1 cellular context compared by ENCODE assay signal in the genomic region with DNA sequence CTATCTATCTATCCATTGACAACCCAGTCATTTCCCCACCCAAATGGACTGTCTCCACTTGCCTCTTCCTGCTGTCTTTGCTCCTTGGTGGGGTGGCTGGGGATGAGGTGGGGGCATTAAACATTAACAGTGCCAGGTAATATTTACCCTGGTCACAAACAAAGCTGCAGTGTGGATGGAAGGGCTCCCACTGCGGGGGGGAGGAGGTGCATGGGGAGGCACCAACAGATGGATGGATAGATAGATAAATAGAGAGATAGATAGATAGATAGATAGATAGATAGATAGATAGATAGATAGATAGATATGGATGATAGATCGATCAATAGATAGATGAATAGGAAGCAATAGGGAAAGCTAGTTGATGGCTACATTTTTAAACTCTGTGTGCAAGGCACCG.
TF ChIP-seq lines count a peak whose summit lies in the region.

No MANE protein-coding gene starts in this region.

TF ChIP-seq in HepG2, 621 proteins besides CTCF, POLR2A, EP300 and RAD21:
- TF ChIP-seq FOXJ3 (CRISPR knock-in tag; IDR thresholded peaks at IDR 0.05; ENCODE audit: borderline replicate concordance) (no peak), ZNF431 (CRISPR knock-in tag; IDR thresholded peaks at IDR 0.05; ENCODE audit: borderline replicate concordance, low read depth) (no peak), HNRNPK (IDR thresholded peaks at IDR 0.05; ENCODE audit: low read depth, low read length, poor library complexity, severe bottlenecking) (no peak), SP140L (CRISPR knock-in tag; IDR thresholded peaks at IDR 0.05; ENCODE audit: borderline replicate concordance) (no peak), ZNF878 (CRISPR knock-in tag; IDR thresholded peaks at IDR 0.05) (no peak), U2AF2 (IDR thresholded peaks at IDR 0.05; ENCODE audit: low read depth, low read length) (no peak), ZBTB3 (CRISPR knock-in tag; IDR thresholded peaks at IDR 0.05; ENCODE audit: borderline replicate concordance, low read depth) (no peak), IRX3 (CRISPR knock-in tag; IDR thresholded peaks at IDR 0.05; ENCODE audit: borderline replicate concordance, low read depth) (no peak)
- TF ChIP-seq, protein P1, sequence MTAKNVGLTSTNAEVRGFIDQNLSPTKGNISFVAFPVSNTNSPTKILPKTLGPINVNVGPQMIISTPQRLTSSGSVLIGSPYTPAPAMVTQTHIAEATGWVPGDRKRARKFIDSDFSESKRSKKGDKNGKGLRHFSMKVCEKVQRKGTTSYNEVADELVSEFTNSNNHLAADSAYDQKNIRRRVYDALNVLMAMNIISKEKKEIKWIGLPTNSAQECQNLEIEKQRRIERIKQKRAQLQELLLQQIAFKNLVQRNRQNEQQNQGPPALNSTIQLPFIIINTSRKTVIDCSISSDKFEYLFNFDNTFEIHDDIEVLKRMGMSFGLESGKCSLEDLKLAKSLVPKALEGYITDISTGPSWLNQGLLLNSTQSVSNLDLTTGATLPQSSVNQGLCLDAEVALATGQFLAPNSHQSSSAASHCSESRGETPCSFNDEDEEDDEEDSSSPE (CRISPR knock-in tag; IDR thresholded peaks at IDR 0.05), result no peak
- TF ChIP-seq, protein P2, sequence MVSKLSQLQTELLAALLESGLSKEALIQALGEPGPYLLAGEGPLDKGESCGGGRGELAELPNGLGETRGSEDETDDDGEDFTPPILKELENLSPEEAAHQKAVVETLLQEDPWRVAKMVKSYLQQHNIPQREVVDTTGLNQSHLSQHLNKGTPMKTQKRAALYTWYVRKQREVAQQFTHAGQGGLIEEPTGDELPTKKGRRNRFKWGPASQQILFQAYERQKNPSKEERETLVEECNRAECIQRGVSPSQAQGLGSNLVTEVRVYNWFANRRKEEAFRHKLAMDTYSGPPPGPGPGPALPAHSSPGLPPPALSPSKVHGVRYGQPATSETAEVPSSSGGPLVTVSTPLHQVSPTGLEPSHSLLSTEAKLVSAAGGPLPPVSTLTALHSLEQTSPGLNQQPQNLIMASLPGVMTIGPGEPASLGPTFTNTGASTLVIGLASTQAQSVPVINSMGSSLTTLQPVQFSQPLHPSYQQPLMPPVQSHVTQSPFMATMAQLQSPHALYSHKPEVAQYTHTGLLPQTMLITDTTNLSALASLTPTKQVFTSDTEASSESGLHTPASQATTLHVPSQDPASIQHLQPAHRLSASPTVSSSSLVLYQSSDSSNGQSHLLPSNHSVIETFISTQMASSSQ (IDR thresholded peaks at IDR 0.05; ENCODE audit: low read depth), result peak; percentile 75
- TF ChIP-seq, protein P2 (CRISPR knock-in tag; IDR thresholded peaks at IDR 0.05; ENCODE audit: borderline replicate concordance), result no peak
- TF ChIP-seq, protein P3, sequence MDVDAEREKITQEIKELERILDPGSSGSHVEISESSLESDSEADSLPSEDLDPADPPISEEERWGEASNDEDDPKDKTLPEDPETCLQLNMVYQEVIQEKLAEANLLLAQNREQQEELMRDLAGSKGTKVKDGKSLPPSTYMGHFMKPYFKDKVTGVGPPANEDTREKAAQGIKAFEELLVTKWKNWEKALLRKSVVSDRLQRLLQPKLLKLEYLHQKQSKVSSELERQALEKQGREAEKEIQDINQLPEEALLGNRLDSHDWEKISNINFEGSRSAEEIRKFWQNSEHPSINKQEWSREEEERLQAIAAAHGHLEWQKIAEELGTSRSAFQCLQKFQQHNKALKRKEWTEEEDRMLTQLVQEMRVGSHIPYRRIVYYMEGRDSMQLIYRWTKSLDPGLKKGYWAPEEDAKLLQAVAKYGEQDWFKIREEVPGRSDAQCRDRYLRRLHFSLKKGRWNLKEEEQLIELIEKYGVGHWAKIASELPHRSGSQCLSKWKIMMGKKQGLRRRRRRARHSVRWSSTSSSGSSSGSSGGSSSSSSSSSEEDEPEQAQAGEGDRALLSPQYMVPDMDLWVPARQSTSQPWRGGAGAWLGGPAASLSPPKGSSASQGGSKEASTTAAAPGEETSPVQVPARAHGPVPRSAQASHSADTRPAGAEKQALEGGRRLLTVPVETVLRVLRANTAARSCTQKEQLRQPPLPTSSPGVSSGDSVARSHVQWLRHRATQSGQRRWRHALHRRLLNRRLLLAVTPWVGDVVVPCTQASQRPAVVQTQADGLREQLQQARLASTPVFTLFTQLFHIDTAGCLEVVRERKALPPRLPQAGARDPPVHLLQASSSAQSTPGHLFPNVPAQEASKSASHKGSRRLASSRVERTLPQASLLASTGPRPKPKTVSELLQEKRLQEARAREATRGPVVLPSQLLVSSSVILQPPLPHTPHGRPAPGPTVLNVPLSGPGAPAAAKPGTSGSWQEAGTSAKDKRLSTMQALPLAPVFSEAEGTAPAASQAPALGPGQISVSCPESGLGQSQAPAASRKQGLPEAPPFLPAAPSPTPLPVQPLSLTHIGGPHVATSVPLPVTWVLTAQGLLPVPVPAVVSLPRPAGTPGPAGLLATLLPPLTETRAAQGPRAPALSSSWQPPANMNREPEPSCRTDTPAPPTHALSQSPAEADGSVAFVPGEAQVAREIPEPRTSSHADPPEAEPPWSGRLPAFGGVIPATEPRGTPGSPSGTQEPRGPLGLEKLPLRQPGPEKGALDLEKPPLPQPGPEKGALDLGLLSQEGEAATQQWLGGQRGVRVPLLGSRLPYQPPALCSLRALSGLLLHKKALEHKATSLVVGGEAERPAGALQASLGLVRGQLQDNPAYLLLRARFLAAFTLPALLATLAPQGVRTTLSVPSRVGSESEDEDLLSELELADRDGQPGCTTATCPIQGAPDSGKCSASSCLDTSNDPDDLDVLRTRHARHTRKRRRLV (CRISPR knock-in tag; IDR thresholded peaks at IDR 0.05), result no peak
- TF ChIP-seq, protein P4, sequence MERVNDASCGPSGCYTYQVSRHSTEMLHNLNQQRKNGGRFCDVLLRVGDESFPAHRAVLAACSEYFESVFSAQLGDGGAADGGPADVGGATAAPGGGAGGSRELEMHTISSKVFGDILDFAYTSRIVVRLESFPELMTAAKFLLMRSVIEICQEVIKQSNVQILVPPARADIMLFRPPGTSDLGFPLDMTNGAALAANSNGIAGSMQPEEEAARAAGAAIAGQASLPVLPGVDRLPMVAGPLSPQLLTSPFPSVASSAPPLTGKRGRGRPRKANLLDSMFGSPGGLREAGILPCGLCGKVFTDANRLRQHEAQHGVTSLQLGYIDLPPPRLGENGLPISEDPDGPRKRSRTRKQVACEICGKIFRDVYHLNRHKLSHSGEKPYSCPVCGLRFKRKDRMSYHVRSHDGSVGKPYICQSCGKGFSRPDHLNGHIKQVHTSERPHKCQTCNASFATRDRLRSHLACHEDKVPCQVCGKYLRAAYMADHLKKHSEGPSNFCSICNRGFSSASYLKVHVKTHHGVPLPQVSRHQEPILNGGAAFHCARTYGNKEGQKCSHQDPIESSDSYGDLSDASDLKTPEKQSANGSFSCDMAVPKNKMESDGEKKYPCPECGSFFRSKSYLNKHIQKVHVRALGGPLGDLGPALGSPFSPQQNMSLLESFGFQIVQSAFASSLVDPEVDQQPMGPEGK (CRISPR knock-in tag; IDR thresholded peaks at IDR 0.05), result peak; percentile 90
- TF ChIP-seq, protein P5, sequence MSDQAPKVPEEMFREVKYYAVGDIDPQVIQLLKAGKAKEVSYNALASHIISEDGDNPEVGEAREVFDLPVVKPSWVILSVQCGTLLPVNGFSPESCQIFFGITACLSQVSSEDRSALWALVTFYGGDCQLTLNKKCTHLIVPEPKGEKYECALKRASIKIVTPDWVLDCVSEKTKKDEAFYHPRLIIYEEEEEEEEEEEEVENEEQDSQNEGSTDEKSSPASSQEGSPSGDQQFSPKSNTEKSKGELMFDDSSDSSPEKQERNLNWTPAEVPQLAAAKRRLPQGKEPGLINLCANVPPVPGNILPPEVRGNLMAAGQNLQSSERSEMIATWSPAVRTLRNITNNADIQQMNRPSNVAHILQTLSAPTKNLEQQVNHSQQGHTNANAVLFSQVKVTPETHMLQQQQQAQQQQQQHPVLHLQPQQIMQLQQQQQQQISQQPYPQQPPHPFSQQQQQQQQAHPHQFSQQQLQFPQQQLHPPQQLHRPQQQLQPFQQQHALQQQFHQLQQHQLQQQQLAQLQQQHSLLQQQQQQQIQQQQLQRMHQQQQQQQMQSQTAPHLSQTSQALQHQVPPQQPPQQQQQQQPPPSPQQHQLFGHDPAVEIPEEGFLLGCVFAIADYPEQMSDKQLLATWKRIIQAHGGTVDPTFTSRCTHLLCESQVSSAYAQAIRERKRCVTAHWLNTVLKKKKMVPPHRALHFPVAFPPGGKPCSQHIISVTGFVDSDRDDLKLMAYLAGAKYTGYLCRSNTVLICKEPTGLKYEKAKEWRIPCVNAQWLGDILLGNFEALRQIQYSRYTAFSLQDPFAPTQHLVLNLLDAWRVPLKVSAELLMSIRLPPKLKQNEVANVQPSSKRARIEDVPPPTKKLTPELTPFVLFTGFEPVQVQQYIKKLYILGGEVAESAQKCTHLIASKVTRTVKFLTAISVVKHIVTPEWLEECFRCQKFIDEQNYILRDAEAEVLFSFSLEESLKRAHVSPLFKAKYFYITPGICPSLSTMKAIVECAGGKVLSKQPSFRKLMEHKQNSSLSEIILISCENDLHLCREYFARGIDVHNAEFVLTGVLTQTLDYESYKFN (CRISPR knock-in tag; conservative IDR thresholded peaks at IDR 0.05), result 0 out of 2 replicates have a peak, but pooled peaks have one; percentile 15
TF ChIP-seq in HepG2: peak in this region for 3.
